In genomic region chr19:3643592-3644313, GRCh38 we compare ENCODE assay signal across 20 cellular contexts.
"Had no signal": no experiment of that assay in that cellular context is flagged by ENCODE, and none has a peak within 500 bp of the region (broad histone marks: within the 10 kb centered on the region; RNA-seq: fewer than 3 reads in every experiment).

No MANE protein-coding gene starts in this region.

- H3K36me3 ChIP-seq: uterus had no signal

- H3K9me3 ChIP-seq: adrenal gland, pancreas, prostate gland, sigmoid colon, tibial artery, uterus had no signal

- DNase-seq: activated CD8-positive, alpha-beta memory T cell treated with anti-CD3 and anti-CD28 coated beads, Interleukin-2, amount 50 U/mL, for 4 hours; activated T-cell treated with anti-CD3 and anti-CD28 coated beads, Interleukin-2, amount 50 U/mL, for 1 hour; adrenal gland; aorta; foreskin fibroblast; immature natural killer cell; kidney; midbrain; naive thymus-derived CD4-positive, alpha-beta T cell; retina; sigmoid colon; small intestine; T-helper 17 cell; T1000; tibial artery; uterus had no signal

- H3K4me3 ChIP-seq: adrenal gland, pancreas, prostate gland, sigmoid colon, tibial artery, uterus had no signal

- ATAC-seq: activated CD4-positive, CD25-positive, alpha-beta regulatory T cell treated with anti-CD3 and anti-CD28 coated beads, Interleukin-2, amount 50 U/mL, for 24 hours had no signal

- H3K4me1 ChIP-seq: adrenal gland, pancreas, prostate gland, sigmoid colon, uterus had no signal

- H3K27ac ChIP-seq: adrenal gland, pancreas, prostate gland, uterus, WERI-Rb-1 had no signal
